ENCODE assay signal across 8 cellular contexts in genomic region chr12:119667577-119668314, GRCh38. TPM values are rescaled to one million over a fixed set of nuclear protein-coding genes. Genes with fewer than 3 reads are reported as not detected.
DNase-seq lines count a peak whose midpoint lies in the region; ATAC-seq and TF ChIP-seq lines count a peak whose summit lies in the region.

PRKAB1 (plus strand) TSS chr12:119668133; CDS start chr12:119668245, 112 bp downstream.

- H4K5ac ChIP-seq in IMR-90 (ENCODE audit: low read depth, low read length) = peak within 1 kb of the TSS; percentile 67

- no peaks in the 10 kb centered on the region for H3K27me3 ChIP-seq in IMR-90 (ENCODE audit: control insufficient read depth, insufficient read depth, low read length)

- H3K79me1 ChIP-seq in IMR-90 (ENCODE audit: low read depth in 1 of 2, low read length in 2 of 2) = peaks cover 19% of the 10 kb centered on the region in 2 experiments

- H3K4me1 ChIP-seq in IMR-90 (ENCODE audit: control insufficient read depth, insufficient read depth, low read length) (no peaks in the 10 kb centered on the region), OCI-LY7 (ENCODE audit: insufficient read depth, low read length, poor library complexity, severe bottlenecking) (peaks cover 36% of the 10 kb centered on the region), mucosa of descending colon (ENCODE audit: low read depth) (peaks cover 28% of the 10 kb centered on the region)

- H4K8ac ChIP-seq in IMR-90 (ENCODE audit: low read depth in 2 of 2, low read length in 2 of 2) = peak within 1 kb of the TSS; percentile 86 to 93

- ATAC-seq in GM21528 (IDR thresholded peaks at IDR 0.05; ENCODE audit: low FRiP score, unreplicated experiment) (peak; percentile 96), IMR-90 (ENCODE audit: low read depth) (peak; percentile 99), mucosa of descending colon (peak; percentile 85)

- DNase-seq in DMS153 treated with DMSO at 0.1 percent for 48 hours (lab: John Stamatoyannopoulos, UW; ENCODE audit: unreplicated experiment) (peak; percentile 98), IMR-90 (peak; percentile 96), OCI-LY7 (ENCODE audit: low spot score) (peak; percentile 99), activated T-cell treated with anti-CD3 and anti-CD28 coated beads for 24 hours (ENCODE audit: low read depth) (peak; percentile 96), epithelial cell of esophagus (ENCODE audit: low read depth) (peak; percentile 100), mucosa of descending colon (peak; percentile 97 to 98 (median 97))
- DNase-seq in stimulated activated CD8-positive, alpha-beta memory T cell treated with anti-CD3 and anti-CD28 coated beads, Interleukin-4, amount 100 ng/mL, for 24 hours (ENCODE audit: low read depth) = peak; percentile 92

- H4K20me1 ChIP-seq in IMR-90 (ENCODE audit: insufficient read depth, low read length) (no peaks in the 10 kb centered on the region), OCI-LY7 (ENCODE audit: insufficient read depth, low read length) (no peaks in the 10 kb centered on the region)

- peak within 1 kb of the TSS; percentile 74 for H4K91ac ChIP-seq in IMR-90 (ENCODE audit: insufficient read depth, low read depth, low read length)

- POLR2A ChIA-PET in IMR-90 (lab: Charles Lee; ENCODE audit: unreplicated experiment) = no interaction called here
- POLR2A ChIA-PET in OCI-LY7 (lab: Charles Lee) = interaction anchor here (0.7 to 2.2 kb wide), 3 partner anchors 14 to 32 kb away, joined by 4 to 7 read pairs (median 6); no protein-coding TSS in a partner anchor

- no peak within 1 kb of the TSS for H2BK20ac ChIP-seq in IMR-90 (ENCODE audit: low read depth, low read length)

- H3K4me2 ChIP-seq in IMR-90 (ENCODE audit: low read depth, low read length) (peak within 1 kb of the TSS; percentile 82), OCI-LY7 (ENCODE audit: low read length) (peak within 1 kb of the TSS; percentile 87)

- 0% methylated on average over 24 of the region's 68 CpGs; no CpG with 5 or more reads in 1 of the 2 experiments for whole genome bisulfite sequencing in IMR-90 (ENCODE audit: extremely low coverage in 2 of 2, insufficient read length in 1 of 2), 2 experiments

- H3K9me3 ChIP-seq in IMR-90 (ENCODE audit: control insufficient read depth, insufficient read depth, low read length) (no peaks in the 10 kb centered on the region), OCI-LY7 (ENCODE audit: low read length) (no peaks in the 10 kb centered on the region; the same call in 1 of the 2 replicates), mucosa of descending colon (no peaks in the 10 kb centered on the region)

- H2BK5ac ChIP-seq in IMR-90 (ENCODE audit: low read depth, low read length, poor library complexity, severe bottlenecking) = peak within 1 kb of the TSS; percentile 77

- H3K56ac ChIP-seq in IMR-90 (ENCODE audit: extremely low read depth, insufficient read depth, low read length) = peak within 1 kb of the TSS; percentile 85

- H3K79me2 ChIP-seq in OCI-LY7 (ENCODE audit: insufficient read depth, low read depth, low read length) = peaks cover 35% of the 10 kb centered on the region

- H3K9me2 ChIP-seq in OCI-LY7 (ENCODE audit: insufficient read depth, low read length) = no peaks in the 10 kb centered on the region

- H2BK120ac ChIP-seq in IMR-90 (ENCODE audit: low read depth, low read length) = no peak within 1 kb of the TSS

- H2BK15ac ChIP-seq in IMR-90 (ENCODE audit: low read depth, low read length) = no peak within 1 kb of the TSS

- H3K27ac ChIP-seq in IMR-90 (ENCODE audit: insufficient read depth, low read length) = peak within 1 kb of the TSS; percentile 80
- peak within 1 kb of the TSS; percentile 89 for H3K27ac ChIP-seq in OCI-LY7 (ENCODE audit: low read depth, low read length, poor library complexity, severe bottlenecking)

- H3K4me3 ChIP-seq in IMR-90 (ENCODE audit: insufficient read depth, low read depth, low read length) = peak within 1 kb of the TSS; percentile 81
- peak within 1 kb of the TSS; percentile 92 for H3K4me3 ChIP-seq in OCI-LY7 (ENCODE audit: low read depth, low read length, poor library complexity, severe bottlenecking)
- H3K4me3 ChIP-seq in epithelial cell of esophagus (ENCODE audit: low read length) = peak within 1 kb of the TSS; percentile 96
- H3K4me3 ChIP-seq in mucosa of descending colon = peak within 1 kb of the TSS; percentile 76

- peaks cover 4% of the 10 kb centered on the region for H3K36me3 ChIP-seq in IMR-90 (ENCODE audit: control insufficient read depth, insufficient read depth, low read length)
- H3K36me3 ChIP-seq in OCI-LY7 (ENCODE audit: insufficient read depth, low read length) = peaks cover 36% of the 10 kb centered on the region
- no peaks in the 10 kb centered on the region for H3K36me3 ChIP-seq in mucosa of descending colon (ENCODE audit: low read depth)

- peak within 1 kb of the TSS; percentile 36; the same call in 1 of the 2 replicates for H2AK5ac ChIP-seq in IMR-90 (ENCODE audit: low read depth, low read length)

- in situ Hi-C loops in IMR-90 (cut with MboI; ENCODE audit: low sequenced_read_pairs) = loop anchor here (10.0 kb wide), 1 partner anchor 1263 kb away; no protein-coding TSS in a partner anchor

- H2AFZ ChIP-seq in IMR-90 (replicated peaks; ENCODE audit: low read length, poor library complexity) (peak within 1 kb of the TSS; percentile 98), OCI-LY7 (ENCODE audit: low read length) (peak within 1 kb of the TSS; percentile 99)

- CTCF ChIA-PET in IMR-90 (lab: Yijun Ruan, JAX) (interaction anchor here (0.7 to 1.4 kb wide), 7 partner anchors 9 to 40 kb away, joined by 3 to 7 read pairs (median 4); no protein-coding TSS in a partner anchor), OCI-LY7 (lab: Charles Lee; ENCODE audit: unreplicated experiment) (no interaction called here)

- BruUV-seq in IMR-90 (replicated peaks; lab: Mats Ljungman, UMichigan) (TSS peak; percentile 68), OCI-LY7 (replicated peaks; lab: Mats Ljungman, UMichigan) (no TSS peak)

- TF ChIP-seq POLR2A in IMR-90 (IDR thresholded peaks at IDR 0.05; ENCODE audit: low read depth, low read length) = peak; percentile 61

- H3K23ac ChIP-seq in IMR-90 (ENCODE audit: low read depth, low read length) = peak within 1 kb of the TSS; percentile 47

- H2AK9ac ChIP-seq in IMR-90 (replicated peaks; ENCODE audit: low read depth, low read length, poor library complexity) = peak within 1 kb of the TSS; percentile 89

- peak within 1 kb of the TSS; percentile 90 for H3K4ac ChIP-seq in IMR-90 (ENCODE audit: low read depth, low read length)

- intact Hi-C loops in IMR-90 (cut with micrococcal nuclease) (loop anchor here (1.0 to 5.0 kb wide), 4 partner anchors 113 to 1530 kb away; partner anchors contain the start of gene PEBP1), OCI-LY7 (cut with micrococcal nuclease; ENCODE audit: unreplicated experiment) (loop anchor here (5.0 kb wide), 1 partner anchor 225 kb away; no protein-coding TSS in a partner anchor), mucosa of descending colon (cut with DNase I, micrococcal nuclease) (no loop called here)

- no peaks in the 10 kb centered on the region for H3K9me1 ChIP-seq in IMR-90 (ENCODE audit: insufficient read depth, low read length)

- no peak within 1 kb of the TSS; the same call in 1 of the 2 replicates for H3K18ac ChIP-seq in IMR-90 (ENCODE audit: low read depth, low read length)

- H3K9ac ChIP-seq in IMR-90 (ENCODE audit: low read depth, low read length) = peak within 1 kb of the TSS; percentile 98

- peak within 1 kb of the TSS; percentile 95 for H3K14ac ChIP-seq in IMR-90 (replicated peaks; ENCODE audit: low read depth, low read length)

- TF ChIP-seq RAD21 in IMR-90 (IDR thresholded peaks at IDR 0.05; ENCODE audit: low read length) = peak; percentile 60

- peak; percentile 96 for TF ChIP-seq CTCF in IMR-90 (conservative IDR thresholded peaks at IDR 0.05; ENCODE audit: low read depth, low read length)
- peak; percentile 92 for TF ChIP-seq CTCF in OCI-LY7 (conservative IDR thresholded peaks at IDR 0.05; ENCODE audit: low read length)
- peak; percentile 64 for TF ChIP-seq CTCF in epithelial cell of esophagus (IDR thresholded peaks at IDR 0.05; ENCODE audit: insufficient read depth, low read depth, low read length, missing control alignments)
- peak; percentile 92 for TF ChIP-seq CTCF in mucosa of descending colon (IDR thresholded peaks at IDR 0.05)

- dilution Hi-C loops in IMR-90 (cut with HindIII; ENCODE audit: low sequenced_read_pairs, unreplicated experiment) = no loop called here

TF ChIP-seq in IMR-90, 13 proteins besides CTCF, POLR2A, EP300 and RAD21:
- TF ChIP-seq RCOR1 (IDR thresholded peaks at IDR 0.05; ENCODE audit: insufficient replicate concordance, low read length) (peak; percentile 97), MXI1 (IDR thresholded peaks at IDR 0.05; ENCODE audit: borderline replicate concordance, low read depth, low read length) (peak; percentile 84), ELK1 (IDR thresholded peaks at IDR 0.05; ENCODE audit: borderline replicate concordance, low read depth, low read length) (no peak), SMC3 (IDR thresholded peaks at IDR 0.05; ENCODE audit: low read depth, low read length) (peak; percentile 47), BHLHE40 (IDR thresholded peaks at IDR 0.05; ENCODE audit: low read depth, low read length) (no peak), CEBPB (IDR thresholded peaks at IDR 0.05; ENCODE audit: low read depth, low read length) (peak; percentile 43; the same call in 1 of the 2 replicates), MAZ (IDR thresholded peaks at IDR 0.05; ENCODE audit: borderline replicate concordance, low read depth, low read length) (peak; percentile 52; the same call in 1 of the 2 replicates)

RNA-seq across cellular contexts. Expression of gene PRKAB1, which starts in this region (rescaled TPM):
- total RNA-seq in IMR-90 (2012; rRNA removed) (6.9 and 9.7 TPM in 2 replicates), OCI-LY7 (2022) (45.1 and 46.1 TPM in 2 replicates), mucosa of descending colon (100 to 1,000 TPM in 1 of 3 donors, 10 to 100 TPM in 2; 63.8 to 127 (median 90.1) TPM)
- polyA plus RNA-seq in IMR-90 (2012; rRNA removed) = 18.6 and 19.3 TPM in 2 replicates
- 6.5 and 11.0 TPM in 2 replicates for polyA plus RNA-seq in IMR-90 (2012; cell fraction: cytosol; rRNA removed)
- polyA plus RNA-seq in IMR-90 (2012; cell fraction: nucleus; rRNA removed; ENCODE audit: low replicate concordance) = 21.8 and 37.8 TPM in 2 replicates
- total RNA-seq in OCI-LY7 (2014; rRNA removed; shearing (Covaris generic)) = 21.8 and 32.4 TPM in 2 replicates

Comparison
In these comparisons a context has a peak if more than half of its experiments do, and no peak if none do; other contexts are left out.
1. Peak in every context shown above with its lines: DNase-seq, ATAC-seq, H3K4me3 ChIP-seq and H3K27ac ChIP-seq.
2. intact Hi-C loops: an anchor here in IMR-90 (1.0 to 5.0 kb wide) and OCI-LY7 (5.0 kb wide); none called in mucosa of descending colon.